In genomic region chr6:146946559-146946958, GRCh38 we compare ENCODE assay signal across 25 cellular contexts.
DNase-seq lines count a peak whose midpoint lies in the region; ATAC-seq and TF ChIP-seq lines count a peak whose summit lies in the region.
"Had no signal": no experiment of that assay in that cellular context is flagged by ENCODE, and none has a peak within 500 bp of the region (broad histone marks: within the 10 kb centered on the region; RNA-seq: fewer than 3 reads in every experiment).

No MANE protein-coding gene starts in this region.

- peak overlapping the region; percentile 52 for H3K27ac ChIP-seq in parathyroid adenoma
- H3K27ac ChIP-seq: BLaER1 had no signal

- H3K27me3 ChIP-seq in adipocyte (replicated peaks; ENCODE audit: control insufficient read depth, insufficient read depth, low read length) (no peaks in the 10 kb centered on the region), parathyroid adenoma (ENCODE audit: control insufficient read depth, insufficient read depth, low read length) (no peaks in the 10 kb centered on the region)
- H3K27me3 ChIP-seq: BLaER1 had no signal

- H3K4me1 Mint-ChIP-seq in T-helper 17 cell, result peaks cover 10% of the 10 kb centered on the region

- in situ Hi-C loops in G401 (cut with HindIII; ENCODE audit: low sequenced_read_pairs), result no loop called here

- DNase-seq in adipocyte (ENCODE audit: low read depth), result peak; percentile 27
- no peak for DNase-seq in HuH-7.5 (ENCODE audit: low spot score)
- DNase-seq in T-helper 17 cell, result no peak
- DNase-seq in G401 (ENCODE audit: low spot score), result no peak
- DNase-seq: ACHN; CD4-positive, alpha-beta T cell; COR-L47; DMS79; GOT3; HCEC 1CT; NCI-H1105; NCI-H146; NCI-H2029 treated with DMSO at 0.1 percent for 48 hours; NCI-H226; NCI-H510A treated with DMSO at 0.1 percent for 48 hours; NCI-H748 treated with DMSO at 0.1 percent for 48 hours; NK-92 treated with Interleukin-12 subunit alpha and Interleukin-12 subunit beta, amount 100 ng/mL, for 24 hours; SW 1271 had no signal

- no peak overlapping the region for H3K27ac Mint-ChIP-seq in T-helper 17 cell
- H3K27ac Mint-ChIP-seq: CD4-positive, alpha-beta T cell had no signal

- H3K4me3 ChIP-seq in adipocyte (ENCODE audit: low read length), result no peak overlapping the region
- no peak overlapping the region for H3K4me3 ChIP-seq in parathyroid adenoma (ENCODE audit: low read depth, low read length)
- H3K4me3 ChIP-seq: BLaER1 had no signal

- peaks cover 3% of the 10 kb centered on the region for H3K36me3 Mint-ChIP-seq in T-helper 17 cell (ENCODE audit: low read depth)
- H3K36me3 Mint-ChIP-seq: IgD-negative memory B cell had no signal

- H3K79me2 ChIP-seq in parathyroid adenoma, result no peaks in the 10 kb centered on the region

- H3K36me3 ChIP-seq in adipocyte (ENCODE audit: control insufficient read depth, insufficient read depth, low read length, severe bottlenecking) (no peaks in the 10 kb centered on the region), parathyroid adenoma (ENCODE audit: control insufficient read depth, insufficient read depth, low read length) (no peaks in the 10 kb centered on the region)
- H3K36me3 ChIP-seq: BLaER1 had no signal

- no peaks in the 10 kb centered on the region for H3K9me3 ChIP-seq in adipocyte (ENCODE audit: control insufficient read depth, low read length)
- H3K9me3 ChIP-seq in parathyroid adenoma (ENCODE audit: control insufficient read depth, low read length), result no peaks in the 10 kb centered on the region
- no peaks in the 10 kb centered on the region for H3K9me3 ChIP-seq in T-helper 17 cell (ENCODE audit: control insufficient read depth, low read length, poor library complexity, severe bottlenecking)

- no peak overlapping the region for H3K4me2 ChIP-seq in parathyroid adenoma (ENCODE audit: low read length)
- H3K4me2 ChIP-seq: BLaER1 had no signal

- peaks cover 5% of the 10 kb centered on the region for H3K27me3 Mint-ChIP-seq in T-helper 17 cell
- H3K27me3 Mint-ChIP-seq: CD4-positive, alpha-beta T cell; IgD-negative memory B cell had no signal

- H3K9ac ChIP-seq in adipocyte (ENCODE audit: low read length) (no peak overlapping the region), parathyroid adenoma (no peak overlapping the region)
- H3K9ac ChIP-seq: BLaER1 had no signal

- TF ChIP-seq CTCF in parathyroid adenoma (IDR thresholded peaks at IDR 0.05), result no peak

- no peak overlapping the region for H3K4me3 Mint-ChIP-seq in T-helper 17 cell
- H3K4me3 Mint-ChIP-seq: CD4-positive, alpha-beta T cell; IgD-negative memory B cell had no signal

- H2AFZ ChIP-seq in parathyroid adenoma, result peak overlapping the region; percentile 28

- H3K4me1 ChIP-seq in adipocyte (ENCODE audit: control insufficient read depth, insufficient read depth, low read length) (no peaks in the 10 kb centered on the region), parathyroid adenoma (peaks cover 16% of the 10 kb centered on the region)

- ATAC-seq in GM18909 (IDR thresholded peaks at IDR 0.05; ENCODE audit: poor library complexity, unreplicated experiment) (peak; percentile 50), HG03196 (IDR thresholded peaks at IDR 0.05; ENCODE audit: unreplicated experiment) (peak; percentile 43), HG03469 (IDR thresholded peaks at IDR 0.05; ENCODE audit: unreplicated experiment) (no peak), T-helper 17 cell (no peak)
- ATAC-seq: Right ventricle myocardium inferior had no signal

Comparison
In these comparisons a context has a peak if more than half of its experiments do, and no peak if none do; other contexts are left out.
1. ATAC-seq: peak in GM18909 (single experiment) and HG03196 (single experiment); none in HG03469 (single experiment) and T-helper 17 cell (single experiment).